ENCODE assay signal across 17 cellular contexts in genomic region chr11:116693206-116694016, GRCh38.
DNase-seq lines count a peak whose midpoint lies in the region; ATAC-seq, FAIRE-seq and TF ChIP-seq lines count a peak whose summit lies in the region.
"Had no signal": no experiment of that assay in that cellular context is flagged by ENCODE, and none has a peak within 500 bp of the region (broad histone marks: within the 10 kb centered on the region; RNA-seq: fewer than 3 reads in every experiment).

No MANE protein-coding gene starts in this region.

- H3K23ac ChIP-seq in neuronal stem cell (ENCODE audit: low read depth, low read length, poor library complexity): peak overlapping the region; percentile 52

- H2AFZ ChIP-seq in neuronal stem cell (ENCODE audit: low read length): no peak overlapping the region

- H3K9me3 Mint-ChIP-seq in endodermal cell: no peaks in the 10 kb centered on the region
- H3K9me3 Mint-ChIP-seq: stimulated activated naive B cell treated with anti-CD40 and anti-IgM and Interleukin-4, amounts not matched to agents 10 μg/mL and 1 μg/mL and 100 μg/mL, for 72 hours had no signal

- H3K36me3 Mint-ChIP-seq in endodermal cell (ENCODE audit: low read depth): no peaks in the 10 kb centered on the region
- H3K36me3 Mint-ChIP-seq: stimulated activated naive B cell treated with anti-CD40 and anti-IgM and Interleukin-4, amounts not matched to agents 10 μg/mL and 1 μg/mL and 100 μg/mL, for 72 hours had no signal

- no peak overlapping the region for H3K4me2 ChIP-seq in neuronal stem cell (ENCODE audit: insufficient read depth, low read length, poor library complexity, severe bottlenecking)

- H3K79me1 ChIP-seq in neuronal stem cell (ENCODE audit: low read depth, low read length): no peaks in the 10 kb centered on the region

- no peaks in the 10 kb centered on the region for H3K4me1 ChIP-seq in right atrium auricular region
- H3K4me1 ChIP-seq in endodermal cell (ENCODE audit: control insufficient read depth, insufficient read depth, low read length): peaks cover under 1% of the 10 kb centered on the region
- peaks cover 0 to 13% of the 10 kb centered on the region in 2 donors for H3K4me1 ChIP-seq in neuronal stem cell (ENCODE audit: control insufficient read depth in 2 of 2, insufficient read depth in 1 of 2, low read depth in 1 of 2, low read length in 2 of 2)
- H3K4me1 ChIP-seq: psoas muscle had no signal

- DNase-seq in right atrium auricular region (ENCODE audit: low spot score): peak; percentile 47
- no peak for DNase-seq in Right ventricle myocardium inferior (ENCODE audit: missing footprints)
- DNase-seq in endodermal cell: peak; percentile 44
- DNase-seq in neuronal stem cell (ENCODE audit: low spot score): no peak
- DNase-seq in hepatic stellate cell (ENCODE audit: low spot score): no peak
- DNase-seq in RCC 7860 (ENCODE audit: low spot score): no peak
- DNase-seq: activated CD4-positive, alpha-beta T cell treated with anti-CD3 and anti-CD28 coated beads for 48 hours; effector memory CD4-positive, alpha-beta T cell; KG1; NCI-H1092; NCI-H2227 treated with DMSO at 0.1 percent for 48 hours; psoas muscle; stimulated activated naive B cell treated with anti-CD40 and anti-IgM and Interleukin-4, amounts not matched to agents 10 μg/mL and 1 μg/mL and 100 μg/mL, for 72 hours had no signal

- 83 to 88% methylated on average over 6 to 13 of the region's 13 CpGs for WGBS in endodermal cell (ENCODE audit: insufficient coverage in 1 of 2, insufficient read length in 1 of 2), 2 experiments
- no CpG with 5 or more reads among the region's 13 CpGs for WGBS in neuronal stem cell (ENCODE audit: extremely low coverage in 2 of 2, insufficient read length in 2 of 2, insufficient replicate concordance in 1 of 2), 2 donors

- no peak overlapping the region for H2BK5ac ChIP-seq in neuronal stem cell (ENCODE audit: low read length)

- no peak overlapping the region for H3K9ac ChIP-seq in endodermal cell (ENCODE audit: extremely low read depth, low read length, poor library complexity, severe bottlenecking)
- peak overlapping the region; percentile 24 for H3K9ac ChIP-seq in neuronal stem cell (ENCODE audit: low read depth, low read length, poor library complexity)

- H4K91ac ChIP-seq in neuronal stem cell (ENCODE audit: low read depth, low read length, poor library complexity): peak overlapping the region; percentile 38

- H3K4me1 Mint-ChIP-seq in endodermal cell: peaks cover 10% of the 10 kb centered on the region

- H3K9me3 ChIP-seq in right atrium auricular region (no peaks in the 10 kb centered on the region), endodermal cell (ENCODE audit: control insufficient read depth, low read length) (no peaks in the 10 kb centered on the region), neuronal stem cell (replicated peaks in 1 of 2; ENCODE audit: control insufficient read depth in 2 of 2, insufficient read depth in 1 of 2, low read depth in 1 of 2, low read length in 2 of 2) (no peaks in the 10 kb centered on the region)
- H3K9me3 ChIP-seq: psoas muscle had no signal

- H3K27me3 ChIP-seq in right atrium auricular region (no peaks in the 10 kb centered on the region), endodermal cell (ENCODE audit: control insufficient read depth, insufficient read depth, low read length, poor library complexity, severe bottlenecking) (no peaks in the 10 kb centered on the region), neuronal stem cell (ENCODE audit: control insufficient read depth in 3 of 3, insufficient read depth in 3 of 3, low read depth in 1 of 3, low read length in 3 of 3) (peaks cover 0 to 20% (median 0%) of the 10 kb centered on the region in 3 experiments)
- H3K27me3 ChIP-seq: cardiac muscle cell had no signal

- H2BK12ac ChIP-seq in neuronal stem cell (ENCODE audit: low read length): no peak overlapping the region

- H3K36me3 ChIP-seq in right atrium auricular region: no peaks in the 10 kb centered on the region
- no peaks in the 10 kb centered on the region for H3K36me3 ChIP-seq in endodermal cell (ENCODE audit: control insufficient read depth, insufficient read depth, low read length)
- no peaks in the 10 kb centered on the region for H3K36me3 ChIP-seq in neuronal stem cell (replicated peaks in 1 of 2; ENCODE audit: control insufficient read depth in 2 of 2, insufficient read depth in 2 of 2, low read length in 2 of 2)
- H3K36me3 ChIP-seq: cardiac muscle cell had no signal

- FAIRE-seq in RCC 7860 (lab: Jason Lieb, UNC): no peak
- FAIRE-seq: urothelium cell line had no signal

- TF ChIP-seq CTCF in right atrium auricular region (IDR thresholded peaks at IDR 0.05): no peak
- TF ChIP-seq CTCF in endodermal cell (conservative IDR thresholded peaks at IDR 0.05): no peak

- no peak for ATAC-seq in Right ventricle myocardium inferior
- no peak for ATAC-seq in HG03139 (IDR thresholded peaks at IDR 0.05; ENCODE audit: unreplicated experiment)
- ATAC-seq in HG03342 (IDR thresholded peaks at IDR 0.05; ENCODE audit: unreplicated experiment): no peak
- ATAC-seq: stimulated activated naive B cell treated with anti-CD40 and anti-IgM and Interleukin-4, amounts not matched to agents 10 μg/mL and 1 μg/mL and 100 μg/mL, for 72 hours had no signal

- H3K4me3 Mint-ChIP-seq in endodermal cell: no peak overlapping the region
- H3K4me3 Mint-ChIP-seq: stimulated activated naive B cell treated with anti-CD40 and anti-IgM and Interleukin-4, amounts not matched to agents 10 μg/mL and 1 μg/mL and 100 μg/mL, for 72 hours had no signal

- H3K18ac ChIP-seq in neuronal stem cell (ENCODE audit: low read length): no peak overlapping the region

- no peak overlapping the region for H4K8ac ChIP-seq in neuronal stem cell (ENCODE audit: low read depth, low read length)

- intact Hi-C loops in Right ventricle myocardium inferior (cut with DNase I): loop anchor here (2.0 kb wide), 1 partner anchor 239 kb away; no protein-coding TSS in a partner anchor

- no peak overlapping the region for H3K14ac ChIP-seq in neuronal stem cell (ENCODE audit: low read length)

- peaks cover 1% of the 10 kb centered on the region for H3K27me3 Mint-ChIP-seq in endodermal cell (ENCODE audit: insufficient read depth)

- no peak overlapping the region for H3K4ac ChIP-seq in neuronal stem cell (ENCODE audit: low read length)

- no peak overlapping the region for H3K27ac Mint-ChIP-seq in endodermal cell
- H3K27ac Mint-ChIP-seq: stimulated activated naive B cell treated with anti-CD40 and anti-IgM and Interleukin-4, amounts not matched to agents 10 μg/mL and 1 μg/mL and 100 μg/mL, for 72 hours had no signal

- no peak overlapping the region for H2BK120ac ChIP-seq in neuronal stem cell (ENCODE audit: low read depth, low read length)

- peak overlapping the region; percentile 27 for H2BK15ac ChIP-seq in neuronal stem cell (ENCODE audit: low read length)

- H3K4me3 ChIP-seq in right atrium auricular region (no peak overlapping the region), endodermal cell (ENCODE audit: low read length) (no peak overlapping the region), neuronal stem cell (ENCODE audit: low read length in 2 of 2) (no peak overlapping the region)
- H3K4me3 ChIP-seq: cardiac muscle cell, psoas muscle had no signal

- H2AK5ac ChIP-seq in neuronal stem cell (ENCODE audit: low read depth, low read length): peak overlapping the region; percentile 10

- no peak overlapping the region for H3K27ac ChIP-seq in right atrium auricular region
- no peak overlapping the region for H3K27ac ChIP-seq in endodermal cell (ENCODE audit: low read depth, low read length)
- no peak overlapping the region for H3K27ac ChIP-seq in neuronal stem cell (replicated peaks; ENCODE audit: low read length)
- H3K27ac ChIP-seq: cardiac muscle cell, psoas muscle had no signal

Comparison
In these comparisons a context has a peak if more than half of its experiments do, and no peak if none do; other contexts are left out.
1. DNase-seq: peak in right atrium auricular region (single experiment) and endodermal cell (single experiment); none in Right ventricle myocardium inferior (single experiment), neuronal stem cell (single experiment), hepatic stellate cell (single experiment) and RCC 7860 (single experiment).